In genomic region chr7:135558337-135558767, GRCh38 we compare ENCODE assay signal across 1 cellular context.
TF ChIP-seq lines count a peak whose summit lies in the region.

No MANE protein-coding gene starts in this region.

TF ChIP-seq in HEK293, 187 proteins besides CTCF, POLR2A, EP300 and RAD21 (continued from another document):
- peak; percentile 74 for TF ChIP-seq PRDM10 (tag by site-specific recombination; IDR thresholded peaks at IDR 0.05)
- peak; percentile 40 for TF ChIP-seq SP2 (tag by site-specific recombination; IDR thresholded peaks at IDR 0.05)
- 0 out of 2 replicates have a peak, but pooled peaks have one; percentile 2 for TF ChIP-seq TRIM28 (IDR thresholded peaks at IDR 0.05; ENCODE audit: borderline replicate concordance, low read length)
- peak; percentile 36; the same call in 1 of the 2 replicates for TF ChIP-seq ZNF660 (tag by site-specific recombination; IDR thresholded peaks at IDR 0.05)
- no peak; the same call in 1 of the 2 replicates for TF ChIP-seq ZEB2 (tag by site-specific recombination; IDR thresholded peaks at IDR 0.05)
- TF ChIP-seq ZNF114 (tag by site-specific recombination; IDR thresholded peaks at IDR 0.05), result no peak
- no peak for TF ChIP-seq OVOL3 (tag by site-specific recombination; IDR thresholded peaks at IDR 0.05)
- no peak for TF ChIP-seq PRDM4 (tag by site-specific recombination; IDR thresholded peaks at IDR 0.05)
- peak; percentile 33 for TF ChIP-seq ZNF654 (tag by site-specific recombination; IDR thresholded peaks at IDR 0.05; ENCODE audit: low read depth)
- 0 out of 2 replicates have a peak, but pooled peaks have one; percentile 6 for TF ChIP-seq ZBTB20 (tag by site-specific recombination; IDR thresholded peaks at IDR 0.05)
- TF ChIP-seq ZBTB21 (tag by site-specific recombination; IDR thresholded peaks at IDR 0.05), result peak; percentile 57; the same call in 1 of the 2 replicates
- TF ChIP-seq ZBTB10 (tag by site-specific recombination; IDR thresholded peaks at IDR 0.05), result peak; percentile 52; the same call in 1 of the 2 replicates
- 0 out of 2 replicates have a peak, but pooled peaks have one; percentile 1 for TF ChIP-seq ZBTB17 (tag by site-specific recombination; IDR thresholded peaks at IDR 0.05)
- TF ChIP-seq ZNF311 (tag by site-specific recombination; IDR thresholded peaks at IDR 0.05; ENCODE audit: borderline replicate concordance), result no peak
- TF ChIP-seq ZNF561 (tag by site-specific recombination; IDR thresholded peaks at IDR 0.05; ENCODE audit: borderline replicate concordance), result peak; percentile 58
- TF ChIP-seq KLF9 (tag by site-specific recombination; IDR thresholded peaks at IDR 0.05; ENCODE audit: low read depth), result peak; percentile 24; the same call in 1 of the 2 replicates
- TF ChIP-seq ZNF214 (tag by site-specific recombination; IDR thresholded peaks at IDR 0.05; ENCODE audit: borderline replicate concordance), result no peak
- TF ChIP-seq ZNF629 (tag by site-specific recombination; IDR thresholded peaks at IDR 0.05), result peak; percentile 90
TF ChIP-seq in HEK293: peak in this region for 14.
